In genomic region chr4:26197018-26197779, GRCh38 we compare ENCODE assay signal across 7 cellular contexts.
DNase-seq lines count a peak whose midpoint lies in the region; ATAC-seq and TF ChIP-seq lines count a peak whose summit lies in the region.

No MANE protein-coding gene starts in this region.

- peak overlapping the region; percentile 83 for H3K4me3 Mint-ChIP-seq in T-helper 17 cell

- peak; percentile 53 for DNase-seq in GM19238 (ENCODE audit: insufficient read length, low spot score)
- peak; percentile 19 to 55 (median 21) for DNase-seq in T-helper 17 cell
- DNase-seq in astrocyte of the spinal cord (ENCODE audit: low read depth, low spot score): peak; percentile 97
- peak; percentile 53 for DNase-seq in stimulated activated CD4-positive, alpha-beta T cell treated with anti-CD3 and anti-CD28 coated beads, Interleukin-4, amount 100 ng/mL, for 1 hour
- no peak for DNase-seq in NCI-H2227 treated with DMSO at 0.1 percent for 48 hours (lab: John Stamatoyannopoulos, UW)
- DNase-seq in substantia nigra (lab: John Stamatoyannopoulos, UW): no peak

- H3K27ac ChIP-seq in substantia nigra (ENCODE audit: low read depth, low read length, poor library complexity, severe bottlenecking): no peak overlapping the region

- peaks cover 40% of the 10 kb centered on the region for H3K4me1 Mint-ChIP-seq in T-helper 17 cell

- TF ChIP-seq CTCF in astrocyte of the spinal cord (IDR thresholded peaks at IDR 0.05; ENCODE audit: low read depth, low read length): no peak

- ATAC-seq in HG03108 (IDR thresholded peaks at IDR 0.05; ENCODE audit: unreplicated experiment) (peak; percentile 86), T-helper 17 cell (peak; percentile 88)

- peak overlapping the region; percentile 96 for H3K27ac Mint-ChIP-seq in T-helper 17 cell

- peaks cover 2% of the 10 kb centered on the region for H3K36me3 Mint-ChIP-seq in T-helper 17 cell (ENCODE audit: low read depth)

- H3K9me3 ChIP-seq in T-helper 17 cell (ENCODE audit: control insufficient read depth, low read length, poor library complexity, severe bottlenecking): no peaks in the 10 kb centered on the region

- in situ Hi-C loops in astrocyte of the spinal cord (cut with HindIII; ENCODE audit: low sequenced_read_pairs): no loop called here

- H3K27me3 Mint-ChIP-seq in T-helper 17 cell: no peaks in the 10 kb centered on the region

- no peak overlapping the region for H3K4me3 ChIP-seq in astrocyte of the spinal cord (ENCODE audit: low read depth, low read length)

Comparison
In these comparisons a context has a peak if more than half of its experiments do, and no peak if none do; other contexts are left out.
1. DNase-seq: peak in GM19238 (single experiment), T-helper 17 cell (3 of 3), astrocyte of the spinal cord (single experiment) and stimulated activated CD4-positive, alpha-beta T cell treated with anti-CD3 and anti-CD28 coated beads, Interleukin-4, amount 100 ng/mL, for 1 hour (single experiment); none in NCI-H2227 treated with DMSO at 0.1 percent for 48 hours (single experiment) and substantia nigra (0 of 49).